15 cellular contexts compared by ENCODE assay signal in the genomic region with DNA sequence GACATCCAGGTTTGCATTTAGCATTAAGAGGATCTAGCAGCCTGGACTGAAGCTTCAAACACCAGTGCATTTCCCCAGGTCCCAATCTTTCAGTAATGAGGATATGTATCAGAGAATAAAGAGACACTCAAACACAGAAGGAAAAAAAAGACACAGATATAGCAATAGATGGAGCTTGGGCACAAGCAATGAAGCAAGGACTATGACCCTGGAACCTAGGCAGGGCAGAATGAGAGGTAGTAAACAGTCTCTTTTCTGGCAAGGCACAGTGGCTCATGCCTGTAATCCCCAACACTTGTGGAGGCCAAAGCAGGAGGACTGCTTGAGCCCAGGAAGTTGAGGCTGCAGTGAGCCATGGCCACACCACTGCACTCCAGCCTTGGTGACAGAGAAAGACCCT.
DNase-seq lines count a peak whose midpoint lies in the region; ATAC-seq and TF ChIP-seq lines count a peak whose summit lies in the region.
"Had no signal": no experiment of that assay in that cellular context is flagged by ENCODE, and none has a peak within 500 bp of the region (broad histone marks: within the 10 kb centered on the region; RNA-seq: fewer than 3 reads in every experiment).

No MANE protein-coding gene starts in this region.

- peak; percentile 21 for ATAC-seq in left lobe of liver
- ATAC-seq in HG02763 (IDR thresholded peaks at IDR 0.05; ENCODE audit: unreplicated experiment), result no peak
- ATAC-seq: CD8-positive, alpha-beta T cell had no signal

- no peak for TF ChIP-seq CTCF in osteoblast (IDR thresholded peaks at IDR 0.05; ENCODE audit: extremely low read depth, low read depth, low read length)
- TF ChIP-seq CTCF in transverse colon (IDR thresholded peaks at IDR 0.05), result no peak
- TF ChIP-seq CTCF in OCI-LY7 (conservative IDR thresholded peaks at IDR 0.05; ENCODE audit: low read length), result no peak

- intact Hi-C loops in transverse colon (cut with DNase I; ENCODE audit: low total_unique reads) (no loop called here), OCI-LY7 (cut with micrococcal nuclease; ENCODE audit: unreplicated experiment) (no loop called here)

- H4K20me1 ChIP-seq in osteoblast (ENCODE audit: insufficient read depth, low read length) (no peaks in the 10 kb centered on the region), OCI-LY7 (ENCODE audit: insufficient read depth, low read length) (no peaks in the 10 kb centered on the region)
- H4K20me1 ChIP-seq: BLaER1 treated with 17β-estradiol and CSF1 and Interleukin-3, amounts not matched to agents 10 nM and 100 nM had no signal

- in situ Hi-C loops in transverse colon (cut with MboI; ENCODE audit: low pct_ligation_motif_present in 1 of 4, low pct_unique_long_range_greater_than_20kb in 1 of 4, low sequenced_read_pairs in 3 of 4), result loop anchor here (25.0 kb wide), 4 partner anchors 295 to 1020 kb away; a partner anchor contains a TSS

- no peaks in the 10 kb centered on the region for H3K27me3 ChIP-seq in osteoblast (ENCODE audit: insufficient read depth, low read length)
- H3K27me3 ChIP-seq in transverse colon, result no peaks in the 10 kb centered on the region
- H3K27me3 ChIP-seq: BLaER1 treated with 17β-estradiol and CSF1 and Interleukin-3, amounts not matched to agents 10 nM and 100 nM had no signal

- H3K4me1 ChIP-seq in osteoblast (ENCODE audit: insufficient read depth, low read length) (no peaks in the 10 kb centered on the region), transverse colon (peaks cover 0 to 4% (median 1%) of the 10 kb centered on the region in 4 donors), OCI-LY7 (ENCODE audit: insufficient read depth, low read length, poor library complexity, severe bottlenecking) (no peaks in the 10 kb centered on the region)
- H3K4me1 ChIP-seq: Caco-2 had no signal

- no peak for TF ChIP-seq POLR2A in transverse colon (IDR thresholded peaks at IDR 0.05)

- H3K36me3 ChIP-seq in osteoblast (ENCODE audit: insufficient read depth, low read length) (no peaks in the 10 kb centered on the region), transverse colon (no peaks in the 10 kb centered on the region), OCI-LY7 (ENCODE audit: insufficient read depth, low read length) (no peaks in the 10 kb centered on the region)
- H3K36me3 ChIP-seq: BLaER1 treated with 17β-estradiol and CSF1 and Interleukin-3, amounts not matched to agents 10 nM and 100 nM had no signal

- H3K27ac ChIP-seq in osteoblast (ENCODE audit: low read depth, low read length), result no peak overlapping the region
- no peak overlapping the region for H3K27ac ChIP-seq in transverse colon
- H3K27ac ChIP-seq in OCI-LY7 (ENCODE audit: low read depth, low read length, poor library complexity, severe bottlenecking), result no peak overlapping the region
- H3K27ac ChIP-seq: BLaER1 treated with 17β-estradiol and CSF1 and Interleukin-3, amounts not matched to agents 10 nM and 100 nM; C4-2B had no signal

- H2AFZ ChIP-seq in osteoblast (ENCODE audit: low read length) (no peak overlapping the region), OCI-LY7 (ENCODE audit: low read length) (no peak overlapping the region)

- no peaks in the 10 kb centered on the region for H3K9me3 ChIP-seq in osteoblast (ENCODE audit: low read depth, low read length)
- H3K9me3 ChIP-seq in transverse colon, result no peaks in the 10 kb centered on the region
- no peaks in the 10 kb centered on the region for H3K9me3 ChIP-seq in OCI-LY7 (ENCODE audit: low read length)
- H3K9me3 ChIP-seq: Caco-2 had no signal

- no peaks in the 10 kb centered on the region for H3K79me2 ChIP-seq in osteoblast (ENCODE audit: insufficient read depth, low read length)
- H3K79me2 ChIP-seq in OCI-LY7 (ENCODE audit: insufficient read depth, low read depth, low read length), result no peaks in the 10 kb centered on the region

- H3K9me2 ChIP-seq in OCI-LY7 (ENCODE audit: insufficient read depth, low read length), result no peaks in the 10 kb centered on the region

- no TSS peak for BruUV-seq in OCI-LY7 (replicated peaks; lab: Mats Ljungman, UMichigan)

- no peak for TF ChIP-seq EP300 in transverse colon (IDR thresholded peaks at IDR 0.05; ENCODE audit: low read depth)

- no peak for DNase-seq in left lobe of liver (ENCODE audit: low spot score)
- DNase-seq in osteoblast (ENCODE audit: insufficient read length, low spot score, missing footprints), result peak; percentile 6
- DNase-seq in transverse colon, result peak; percentile 17
- no peak for DNase-seq in OCI-LY7 (ENCODE audit: low spot score)
- DNase-seq in Ammon's horn (ENCODE audit: low spot score), result no peak
- DNase-seq: 8988T; ACHN; Caco-2; Calu3; CD4-positive, alpha-beta T cell; CD8-positive, alpha-beta T cell; GF-D8 had no signal

- H3K4me3 ChIP-seq in osteoblast (ENCODE audit: insufficient read depth, low read length) (no peak overlapping the region), transverse colon (no peak overlapping the region), OCI-LY7 (ENCODE audit: low read depth, low read length, poor library complexity, severe bottlenecking) (no peak overlapping the region)
- H3K4me3 ChIP-seq: BLaER1 treated with 17β-estradiol and CSF1 and Interleukin-3, amounts not matched to agents 10 nM and 100 nM had no signal

- POLR2A ChIA-PET in OCI-LY7 (lab: Charles Lee), result no interaction called here

- H3K4me2 ChIP-seq in osteoblast (ENCODE audit: insufficient read depth, low read length), result no peak overlapping the region
- H3K4me2 ChIP-seq in OCI-LY7 (ENCODE audit: low read length), result no peak overlapping the region

- CTCF ChIA-PET in OCI-LY7 (lab: Charles Lee; ENCODE audit: unreplicated experiment), result no interaction called here

Comparison
In these comparisons a context has a peak if more than half of its experiments do, and no peak if none do; other contexts are left out.
1. DNase-seq: peak in osteoblast (single experiment) and transverse colon (single experiment); none in left lobe of liver (single experiment), OCI-LY7 (single experiment) and Ammon's horn (single experiment).